16 cellular contexts compared by ENCODE assay signal in the genomic region with DNA sequence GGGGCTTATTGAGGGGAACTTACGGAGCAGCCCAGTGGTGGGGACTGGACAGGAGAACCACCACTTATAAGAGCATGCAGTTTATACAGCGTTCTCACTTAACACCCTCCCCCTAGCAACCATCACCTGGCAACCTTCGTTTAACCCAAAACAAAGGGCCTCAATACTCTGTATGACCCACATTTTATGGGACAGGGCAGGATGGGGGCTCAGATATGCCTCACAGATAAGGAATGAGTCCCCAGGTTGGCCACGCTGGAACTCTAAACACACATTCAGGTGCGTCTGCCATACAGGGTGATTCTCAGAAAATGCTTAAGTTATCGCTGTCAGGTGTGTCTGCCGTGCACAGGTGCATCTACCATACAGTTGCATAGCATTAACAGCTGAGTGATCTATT.
DNase-seq lines count a peak whose midpoint lies in the region; ATAC-seq and TF ChIP-seq lines count a peak whose summit lies in the region.
"Had no signal": no experiment of that assay in that cellular context is flagged by ENCODE, and none has a peak within 500 bp of the region (broad histone marks: within the 10 kb centered on the region; RNA-seq: fewer than 3 reads in every experiment).

No MANE protein-coding gene starts in this region.

- H3T11ph ChIP-seq in H9 (ENCODE audit: low read length) = no peak overlapping the region

- H3K27me3 ChIP-seq in H9 (ENCODE audit: insufficient read depth, low read length) (no peaks in the 10 kb centered on the region), PC-3 (ENCODE audit: low read length) (no peaks in the 10 kb centered on the region)

- POLR2A ChIA-PET in PC-3 (lab: Charles Lee; ENCODE audit: unreplicated experiment) = interaction anchor here (0.6 kb wide), 1 partner anchor 223 kb away, joined by 3 read pairs; no protein-coding TSS in a partner anchor

- H3K36me3 Mint-ChIP-seq in H9 (ENCODE audit: insufficient read depth in 1 of 3, low read depth in 3 of 3) = no peaks in the 10 kb centered on the region
- no peaks in the 10 kb centered on the region for H3K36me3 Mint-ChIP-seq in stimulated activated naive B cell treated with anti-CD40 and anti-IgM and Interleukin-4, amounts not matched to agents 10 μg/mL and 1 μg/mL and 100 μg/mL, for 72 hours

- H3K27me3 Mint-ChIP-seq in H9 (ENCODE audit: low read depth) = peaks cover 36% of the 10 kb centered on the region
- peaks cover 16 to 40% of the 10 kb centered on the region in 2 donors for H3K27me3 Mint-ChIP-seq in stimulated activated naive B cell treated with anti-CD40 and anti-IgM and Interleukin-4, amounts not matched to agents 10 μg/mL and 1 μg/mL and 100 μg/mL, for 72 hours

- peaks cover 2% of the 10 kb centered on the region; the same call in 1 of the 2 replicates for H3K4me1 ChIP-seq in H9 (ENCODE audit: insufficient read depth, low read length)
- peaks cover 5% of the 10 kb centered on the region for H3K4me1 ChIP-seq in PC-3 (ENCODE audit: insufficient read depth, low read length)

- CTCF ChIA-PET in PC-3 (lab: Charles Lee) = interaction anchor here (0.8 to 1.9 kb wide), 3 partner anchors 20 to 239 kb away, joined by 4 to 12 read pairs (median 9); no protein-coding TSS in a partner anchor

- H4K20me1 ChIP-seq in H9 (ENCODE audit: control insufficient read depth, insufficient read depth, insufficient read length) (no peaks in the 10 kb centered on the region), PC-3 (ENCODE audit: low read length) (no peaks in the 10 kb centered on the region)

- no peak overlapping the region for H3K4ac ChIP-seq in H9 (ENCODE audit: low read depth, low read length)

- peak overlapping the region; percentile 38 for H3K18ac ChIP-seq in H9 (ENCODE audit: insufficient read length, low read depth, low read length)

- ATAC-seq in PC-3 (no peak), HG03521 (IDR thresholded peaks at IDR 0.05; ENCODE audit: unreplicated experiment) (no peak)
- ATAC-seq in stimulated activated naive B cell treated with anti-CD40 and anti-IgM and Interleukin-4, amounts not matched to agents 10 μg/mL and 1 μg/mL and 100 μg/mL, for 72 hours (replicated peaks) = no peak

- H3K23ac ChIP-seq in H9 (ENCODE audit: insufficient read length, low read depth, low read length) = no peak overlapping the region

- no peak overlapping the region for H2BK5ac ChIP-seq in H9 (ENCODE audit: insufficient read length, low read length)

- no CpG with 5 or more reads among the region's 7 CpGs for WGBS in H9 (ENCODE audit: extremely low coverage, insufficient read length, low lambda C conversion rate)

- H3K9me3 ChIP-seq in H9 (ENCODE audit: control insufficient read depth, low read depth, low read length) (no peaks in the 10 kb centered on the region), PC-3 (ENCODE audit: low read length) (no peaks in the 10 kb centered on the region)
- H3K9me3 ChIP-seq: SK-N-SH had no signal

- no peak overlapping the region for H4K5ac ChIP-seq in H9 (ENCODE audit: insufficient read length, low read depth, low read length)

- no peaks in the 10 kb centered on the region for H3K9me2 ChIP-seq in PC-3 (replicated peaks; ENCODE audit: low read length)
- H3K9me2 ChIP-seq: SK-N-SH had no signal

- H2BK20ac ChIP-seq in H9 (ENCODE audit: low read depth, low read length, poor library complexity, severe bottlenecking) = no peak overlapping the region

- H2BK12ac ChIP-seq in H9 (ENCODE audit: insufficient read length, low read depth, low read length) = no peak overlapping the region

- H2BK15ac ChIP-seq in H9 (ENCODE audit: low read depth, low read length) = no peak overlapping the region

- H2AK5ac ChIP-seq in H9 (ENCODE audit: insufficient read length, low read length) = no peak overlapping the region

- H4K91ac ChIP-seq in H9 (ENCODE audit: insufficient read length, low read depth, low read length) = no peak overlapping the region

- H3K14ac ChIP-seq in H9 (ENCODE audit: insufficient read depth, low read length) = no peak overlapping the region

- H3K4me1 Mint-ChIP-seq in H9 = peaks cover 22 to 23% of the 10 kb centered on the region in 2 experiments
- H3K4me1 Mint-ChIP-seq in stimulated activated naive B cell treated with anti-CD40 and anti-IgM and Interleukin-4, amounts not matched to agents 10 μg/mL and 1 μg/mL and 100 μg/mL, for 72 hours = peaks cover 5 to 11% of the 10 kb centered on the region in 2 donors

- H3K9me3 Mint-ChIP-seq in H9 = peaks cover 0 to 4% of the 10 kb centered on the region in 2 experiments; a peak in 2 of 5 replicates
- H3K9me3 Mint-ChIP-seq in stimulated activated naive B cell treated with anti-CD40 and anti-IgM and Interleukin-4, amounts not matched to agents 10 μg/mL and 1 μg/mL and 100 μg/mL, for 72 hours = peaks cover 0 to 3% of the 10 kb centered on the region in 2 donors

- H4K8ac ChIP-seq in H9 (replicated peaks; ENCODE audit: insufficient read length, low read depth, low read length) = no peak overlapping the region

- no peaks in the 10 kb centered on the region for H3F3A ChIP-seq in PC-3 (ENCODE audit: low read length, unreplicated experiment)

- H3K56ac ChIP-seq in H9 (ENCODE audit: insufficient read length, low read depth, low read length) = no peak overlapping the region

- H3K27ac ChIP-seq in H9 (ENCODE audit: insufficient read length, low read depth, low read length) (no peak overlapping the region), PC-3 (ENCODE audit: low read length) (no peak overlapping the region)
- H3K27ac ChIP-seq: 22Rv1 had no signal

- intact Hi-C loops in PC-3 (cut with micrococcal nuclease) = no loop called here

- H3K79me2 ChIP-seq in H9 (ENCODE audit: insufficient read depth, low read length) = no peaks in the 10 kb centered on the region
- H3K79me2 ChIP-seq in PC-3 (ENCODE audit: low read length) = no peaks in the 10 kb centered on the region

- H3K9ac ChIP-seq in H9 (ENCODE audit: extremely low read depth, insufficient read length, low read length) (no peak overlapping the region), PC-3 (ENCODE audit: low read length) (no peak overlapping the region)
- H3K9ac ChIP-seq: SK-N-SH had no signal

- peak; percentile 40 for DNase-seq in DMS53 (lab: John Stamatoyannopoulos, UW)
- DNase-seq in DMS53 treated with DMSO at 0.1 percent for 48 hours (lab: John Stamatoyannopoulos, UW; ENCODE audit: unreplicated experiment) = no peak
- DNase-seq in H9 = peak; percentile 26
- DNase-seq in PC-3 = peak; percentile 22
- peak; percentile 16 for DNase-seq in kidney tubule cell (ENCODE audit: low spot score)
- DNase-seq in stimulated activated naive B cell treated with anti-CD40 and anti-IgM and Interleukin-4, amounts not matched to agents 10 μg/mL and 1 μg/mL and 100 μg/mL, for 72 hours = no peak
- DNase-seq in RKO (ENCODE audit: low spot score) = no peak
- DNase-seq: DMS 273 treated with DMSO at 0.1 percent for 48 hours, NCI-H1092, NCI-H1694 treated with DMSO at 0.1 percent for 48 hours, NCI-H510A, Right ventricle myocardium superior, SK-N-SH, T-helper 1 cell had no signal

- no peak overlapping the region for H3K4me3 ChIP-seq in PC-3 (ENCODE audit: low read length)

- H3K4me3 Mint-ChIP-seq in H9 = no peak overlapping the region
- no peak overlapping the region for H3K4me3 Mint-ChIP-seq in stimulated activated naive B cell treated with anti-CD40 and anti-IgM and Interleukin-4, amounts not matched to agents 10 μg/mL and 1 μg/mL and 100 μg/mL, for 72 hours

- H3K79me1 ChIP-seq in H9 (ENCODE audit: insufficient read depth, low read depth, low read length, poor library complexity, severe bottlenecking) = no peaks in the 10 kb centered on the region

- no peaks in the 10 kb centered on the region for H3K23me2 ChIP-seq in H9 (ENCODE audit: insufficient read length, low read depth, low read length, poor library complexity, severe bottlenecking)

- H3K4me2 ChIP-seq in H9 (ENCODE audit: insufficient read depth, insufficient read length, low read length) = no peak overlapping the region
- H3K4me2 ChIP-seq in PC-3 (ENCODE audit: low read length) = no peak overlapping the region
- H3K4me2 ChIP-seq: SK-N-SH had no signal

- H2AFZ ChIP-seq in H9 (ENCODE audit: low read length) (no peak overlapping the region), PC-3 (ENCODE audit: low read length) (no peak overlapping the region)

- H2BK120ac ChIP-seq in H9 (ENCODE audit: low read depth, low read length, poor library complexity, severe bottlenecking) = no peak overlapping the region

- no peak overlapping the region for H3K27ac Mint-ChIP-seq in H9
- H3K27ac Mint-ChIP-seq in stimulated activated naive B cell treated with anti-CD40 and anti-IgM and Interleukin-4, amounts not matched to agents 10 μg/mL and 1 μg/mL and 100 μg/mL, for 72 hours = no peak overlapping the region

- TF ChIP-seq CTCF in H9 (conservative IDR thresholded peaks at IDR 0.05) (no peak), PC-3 (conservative IDR thresholded peaks at IDR 0.05; ENCODE audit: low read depth, low read length) (no peak)

- H3K36me3 ChIP-seq in PC-3 (ENCODE audit: low read depth, low read length) = no peaks in the 10 kb centered on the region

- BruUV-seq in PC-3 (replicated peaks; lab: Mats Ljungman, UMichigan) = no TSS peak

Comparison
In these comparisons a context has a peak if more than half of its experiments do, and no peak if none do; other contexts are left out.
1. DNase-seq: peak in DMS53 (single experiment), H9 (single experiment), PC-3 (single experiment) and kidney tubule cell (single experiment); none in DMS53 treated with DMSO at 0.1 percent for 48 hours (single experiment), stimulated activated naive B cell treated with anti-CD40 and anti-IgM and Interleukin-4, amounts not matched to agents 10 μg/mL and 1 μg/mL and 100 μg/mL, for 72 hours (single experiment) and RKO (single experiment).